9 cellular contexts compared by ENCODE assay signal in the genomic region with DNA sequence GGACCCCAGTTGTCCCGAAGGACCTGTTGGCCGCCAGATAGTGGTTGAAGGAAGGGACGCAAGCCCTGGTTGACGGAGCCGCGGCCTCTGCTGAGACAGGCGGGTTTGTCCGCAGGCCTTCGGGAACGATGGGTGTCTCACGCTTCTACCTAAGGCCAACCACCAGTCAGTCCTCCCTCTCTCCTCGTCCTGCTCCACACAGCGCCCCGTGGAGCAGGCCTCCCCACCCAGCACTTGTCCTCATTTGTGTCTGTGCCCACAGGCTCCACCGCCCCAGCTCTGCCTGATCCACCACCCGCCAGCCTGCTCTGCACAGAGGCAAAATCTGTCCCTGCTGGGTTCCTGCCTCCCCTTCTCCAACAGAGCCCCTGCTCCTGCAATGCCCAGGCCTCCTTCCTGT. TPM values are rescaled to one million over a fixed set of nuclear protein-coding genes. Genes with fewer than 3 reads are reported as not detected.
"Had no signal": no experiment of that assay in that cellular context is flagged by ENCODE, and none has a peak within 500 bp of the region (broad histone marks: within the 10 kb centered on the region; RNA-seq: fewer than 3 reads in every experiment).

No MANE protein-coding gene starts in this region.

- ATAC-seq: GM23338, HCT116, HepG2 had no signal

- H3K4me1 Mint-ChIP-seq: GM23338, IgD-negative memory B cell had no signal

- H3K4me3 ChIP-seq: GM23338, HAP-1 had no signal

- H3K4me2 ChIP-seq: GM23338 had no signal

- H2AFZ ChIP-seq: GM23338 had no signal

- H3K27ac ChIP-seq: HL-60 had no signal

- H3K27ac Mint-ChIP-seq: GM23338, HFFc6, IgD-negative memory B cell had no signal

- H3K4me3 Mint-ChIP-seq: GM23338, HFFc6, IgD-negative memory B cell had no signal

- H3K36me3 Mint-ChIP-seq: IgD-negative memory B cell had no signal

- H3K4me1 ChIP-seq: HAP-1 had no signal

- H3K9me3 ChIP-seq: HAP-1 had no signal

- DNase-seq: H7, HFFc6 had no signal

- H3K36me3 ChIP-seq: HAP-1 had no signal

RNA-seq across cellular contexts. Expression of gene RIMBP2, which starts 41.0 kb away (rescaled TPM):
- total RNA-seq: HepG2, HFFc6, HT1080 had no signal
- polyA plus RNA-seq: IgD-negative memory B cell had no signal
